28 cellular contexts compared by ENCODE assay signal in the genomic region with DNA sequence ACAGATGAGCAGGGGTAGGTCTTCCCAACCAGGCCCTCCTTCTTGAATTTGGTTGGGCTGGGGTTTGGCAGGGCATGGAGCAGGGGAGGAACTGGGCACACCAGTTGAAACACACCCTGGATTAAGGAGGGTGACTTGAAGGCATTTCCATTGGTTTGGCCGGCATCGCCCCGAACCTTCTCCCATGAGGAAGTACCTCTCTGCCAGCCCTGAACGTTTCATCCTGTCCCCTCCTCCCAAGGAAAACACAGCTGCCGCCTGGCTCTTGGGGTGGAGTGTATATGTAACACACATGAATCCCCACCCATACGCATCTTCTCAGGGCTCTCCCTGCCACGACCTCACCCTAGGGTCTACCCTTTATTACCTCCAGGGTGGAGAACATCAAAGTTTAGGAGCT. TPM values are rescaled to one million over a fixed set of nuclear protein-coding genes. Genes with fewer than 3 reads are reported as not detected.
"Had no signal": no experiment of that assay in that cellular context is flagged by ENCODE, and none has a peak within 500 bp of the region (broad histone marks: within the 10 kb centered on the region; RNA-seq: fewer than 3 reads in every experiment).

No MANE protein-coding gene starts in this region.

- H3K9me3 Mint-ChIP-seq: activated T-helper 1 cell treated with anti-CD3 and anti-CD28 coated beads, Interleukin-12 subunit alpha, Interleukin-12 subunit beta, Interleukin-2, Interleukin-4 antibody, amounts not matched to agents 30 ng/mL and 10 ng/mL and 1 ng/mL, durations not matched to agents 14 hours and 24 hours and 36 hours; natural killer cell; type B pancreatic cell had no signal

- H3K4me1 ChIP-seq: uterus had no signal

- H3K27ac Mint-ChIP-seq: activated CD4-positive, alpha-beta T cell treated with anti-CD3 and anti-CD28 coated beads for 36 hours; activated T-helper 1 cell treated with anti-CD3 and anti-CD28 coated beads, Interleukin-12 subunit alpha, Interleukin-12 subunit beta, Interleukin-2, Interleukin-4 antibody, amounts not matched to agents 30 ng/mL and 10 ng/mL and 1 ng/mL, durations not matched to agents 14 hours and 24 hours and 36 hours; natural killer cell; type B pancreatic cell had no signal

- H3K9me3 ChIP-seq: gastroesophageal sphincter, thoracic aorta, uterus had no signal

- H3K27ac ChIP-seq: epithelial cell of prostate, thoracic aorta, uterus had no signal

- ATAC-seq: activated CD4-positive, alpha-beta T cell treated with anti-CD3 and anti-CD28 coated beads for 36 hours; gastroesophageal sphincter; left cardiac atrium; natural killer cell; right cardiac atrium; stimulated activated naive CD8-positive, alpha-beta T cell treated with anti-CD3 and anti-CD28 coated beads, Interleukin-15, Interleukin-2, amounts not matched to agents 100 U/mL and 50 U/mL, for 24 hours had no signal

- H3K36me3 Mint-ChIP-seq: natural killer cell had no signal

- H3K4me3 ChIP-seq: gastroesophageal sphincter, thoracic aorta, uterus had no signal

- H3K4me3 Mint-ChIP-seq: activated CD4-positive, alpha-beta T cell treated with anti-CD3 and anti-CD28 coated beads for 36 hours; activated T-helper 1 cell treated with anti-CD3 and anti-CD28 coated beads, Interleukin-12 subunit alpha, Interleukin-12 subunit beta, Interleukin-2, Interleukin-4 antibody, amounts not matched to agents 30 ng/mL and 10 ng/mL and 1 ng/mL, durations not matched to agents 14 hours and 24 hours and 36 hours; natural killer cell; type B pancreatic cell had no signal

- H3K27me3 Mint-ChIP-seq: activated CD4-positive, alpha-beta T cell treated with anti-CD3 and anti-CD28 coated beads for 36 hours had no signal

- H3K27me3 ChIP-seq: gastroesophageal sphincter, uterus had no signal

- DNase-seq: activated CD4-positive, alpha-beta T cell treated with anti-CD3 and anti-CD28 coated beads for 36 hours; activated CD4-positive, alpha-beta T cell treated with anti-CD3 and anti-CD28 coated beads, Interleukin-2, amount 50 U/mL, for 4 hours; activated CD4-positive, CD25-positive, alpha-beta regulatory T cell; activated gamma-delta T cell treated with Interleukin-2 at 50 U/mL for 16 hours; activated naive CD4-positive, alpha-beta T cell treated with anti-CD3 and anti-CD28 coated beads, Interleukin-2, amount 50 U/mL, for 16 hours; activated T-cell treated with anti-CD3 and anti-CD28 coated beads for 4 hours; amniotic stem cell; central memory CD4-positive, alpha-beta T cell; dermis blood vessel endothelial cell; effector CD4-positive, alpha-beta T cell; hippocampal formation; left cardiac atrium; midbrain; natural killer cell; right cardiac atrium; stimulated activated CD4-positive, alpha-beta T cell treated with anti-CD3 and anti-CD28 coated beads, Interleukin-2, amount 100 ng/mL, for 48 hours; stimulated activated naive CD8-positive, alpha-beta T cell treated with anti-CD3 and anti-CD28 coated beads, Interleukin-15, Interleukin-2, amounts not matched to agents 100 U/mL and 50 U/mL, for 24 hours; uterus had no signal

- H3K4me1 Mint-ChIP-seq: activated CD4-positive, alpha-beta T cell treated with anti-CD3 and anti-CD28 coated beads for 36 hours had no signal

- H3K36me3 ChIP-seq: uterus had no signal

RNA-seq across cellular contexts. Expression of gene KBTBD13, which starts 23.9 kb away (rescaled TPM):
- total RNA-seq: activated CD4-positive, alpha-beta T cell treated with anti-CD3 and anti-CD28 coated beads for 36 hours; activated T-helper 1 cell treated with anti-CD3 and anti-CD28 coated beads, Interleukin-12 subunit alpha, Interleukin-12 subunit beta, Interleukin-2, Interleukin-4 antibody, amounts not matched to agents 30 ng/mL and 10 ng/mL and 1 ng/mL, durations not matched to agents 14 hours and 24 hours and 36 hours; dermis blood vessel endothelial cell; fibroblast of lung; fibroblast of villous mesenchyme; gastroesophageal sphincter; lower leg skin; natural killer cell; omental fat pad; T-helper 1 cell treated with Interleukin-12 subunit alpha and Interleukin-12 subunit beta and Interleukin-4 antibody, amounts not matched to agents 30 ng/mL and 1 ng/mL, for 36 hours had no signal

RNA-seq across cellular contexts. Expression of gene RASL12, which starts 32.6 kb away (rescaled TPM):
- total RNA-seq: activated CD4-positive, alpha-beta T cell treated with anti-CD3 and anti-CD28 coated beads for 36 hours; activated T-helper 1 cell treated with anti-CD3 and anti-CD28 coated beads, Interleukin-12 subunit alpha, Interleukin-12 subunit beta, Interleukin-2, Interleukin-4 antibody, amounts not matched to agents 30 ng/mL and 10 ng/mL and 1 ng/mL, durations not matched to agents 14 hours and 24 hours and 36 hours; dermis blood vessel endothelial cell; natural killer cell; T-helper 1 cell treated with Interleukin-12 subunit alpha and Interleukin-12 subunit beta and Interleukin-4 antibody, amounts not matched to agents 30 ng/mL and 1 ng/mL, for 36 hours had no signal

RNA-seq across cellular contexts. Expression of gene SLC51B, which starts 55.2 kb away (rescaled TPM):
- total RNA-seq: activated CD4-positive, alpha-beta T cell treated with anti-CD3 and anti-CD28 coated beads for 36 hours; activated T-helper 1 cell treated with anti-CD3 and anti-CD28 coated beads, Interleukin-12 subunit alpha, Interleukin-12 subunit beta, Interleukin-2, Interleukin-4 antibody, amounts not matched to agents 30 ng/mL and 10 ng/mL and 1 ng/mL, durations not matched to agents 14 hours and 24 hours and 36 hours; dermis blood vessel endothelial cell; fibroblast of villous mesenchyme; gastroesophageal sphincter; left cardiac atrium; natural killer cell; omental fat pad; right cardiac atrium; T-helper 1 cell treated with Interleukin-12 subunit alpha and Interleukin-12 subunit beta and Interleukin-4 antibody, amounts not matched to agents 30 ng/mL and 1 ng/mL, for 36 hours; thoracic aorta; uterus had no signal
